ENCODE assay signal across 7 cellular contexts in the genomic region with DNA sequence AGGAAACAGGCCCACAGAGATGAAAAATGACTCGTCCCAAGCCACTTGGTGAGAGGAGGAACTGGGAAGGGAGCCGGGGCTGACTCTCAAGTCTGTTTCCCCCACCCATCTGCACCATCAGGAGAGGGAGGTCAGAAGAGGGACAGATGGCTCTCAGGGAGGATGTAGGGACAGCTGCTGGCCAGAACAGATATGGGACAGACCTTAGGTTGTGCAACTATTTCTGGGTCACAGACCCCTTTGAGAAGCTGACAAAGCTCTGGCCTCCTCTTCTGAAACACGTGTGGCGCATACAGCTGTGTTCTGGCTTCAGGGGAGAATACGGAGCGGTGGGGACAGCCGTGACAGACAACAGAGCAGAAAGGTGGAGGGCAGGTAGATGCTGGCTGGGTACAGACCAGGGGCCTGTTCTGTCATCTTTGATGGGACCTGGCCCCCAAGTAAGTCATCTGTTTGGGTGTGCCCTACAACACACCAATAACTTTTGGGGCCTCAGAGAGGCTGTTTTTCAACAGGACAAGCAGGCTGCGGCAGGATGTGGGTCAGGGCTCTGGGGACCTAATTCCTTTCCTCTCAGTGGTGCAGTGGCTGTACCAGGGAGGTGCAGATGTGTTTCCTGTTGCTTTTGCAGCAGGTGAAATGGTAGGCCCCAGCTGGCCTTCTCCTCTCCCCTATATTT. TPM values are rescaled to one million over a fixed set of nuclear protein-coding genes. Genes with fewer than 3 reads are reported as not detected.
DNase-seq lines count a peak whose midpoint lies in the region; ATAC-seq and TF ChIP-seq lines count a peak whose summit lies in the region.

No MANE protein-coding gene starts in this region.

- in situ Hi-C loops in GM18951 (cut with MboI; ENCODE audit: low sequenced_read_pairs, unreplicated experiment), result loop anchor here (5.0 kb wide), 1 partner anchor 35 kb away; no protein-coding TSS in a partner anchor

- peaks cover 15% of the 10 kb centered on the region for H3K36me3 Mint-ChIP-seq in activated CD4-positive, alpha-beta memory T cell treated with anti-CD3 and anti-CD28 coated beads for 36 hours

- H3K27ac Mint-ChIP-seq in activated CD4-positive, alpha-beta memory T cell treated with anti-CD3 and anti-CD28 coated beads for 36 hours, result peak overlapping the region; percentile 99

- intact Hi-C loops in activated CD4-positive, alpha-beta memory T cell treated with anti-CD3 and anti-CD28 coated beads for 36 hours (cut with micrococcal nuclease), result loop anchor here (1.0 to 10.0 kb wide), 2 partner anchors 8 to 408 kb away; partner anchors contain the start of gene ARID1A

- peaks cover 97% of the 10 kb centered on the region for H3K4me1 Mint-ChIP-seq in activated CD4-positive, alpha-beta memory T cell treated with anti-CD3 and anti-CD28 coated beads for 36 hours (ENCODE audit: low read depth)

- peak overlapping the region; percentile 31 for H3K4me3 Mint-ChIP-seq in activated CD4-positive, alpha-beta memory T cell treated with anti-CD3 and anti-CD28 coated beads for 36 hours

- no peaks in the 10 kb centered on the region for H3K9me3 Mint-ChIP-seq in activated CD4-positive, alpha-beta memory T cell treated with anti-CD3 and anti-CD28 coated beads for 36 hours

- ATAC-seq in HG03571 (IDR thresholded peaks at IDR 0.05; ENCODE audit: unreplicated experiment), result peak; percentile 35
- no peak for ATAC-seq in GM18868 (IDR thresholded peaks at IDR 0.05; ENCODE audit: unreplicated experiment)

- CTCF ChIA-PET in activated CD4-positive, alpha-beta memory T cell treated with anti-CD3 and anti-CD28 coated beads for 36 hours (lab: Charles Lee), result interaction anchor here (2.0 to 22.4 kb wide), 5 partner anchors 8 to 129 kb away, joined by 9 to 886 read pairs (median 30); partner anchors contain the start of genes CD52, SH3BGRL3 and UBXN11

- DNase-seq in activated CD4-positive, alpha-beta memory T cell treated with anti-CD3 and anti-CD28 coated beads for 36 hours, result peak; percentile 87
- peak; percentile 50 for DNase-seq in islet precursor cell
- no peak for DNase-seq in NCI-H1436 treated with DMSO at 0.1 percent for 48 hours (lab: John Stamatoyannopoulos, UW)
- DNase-seq in ecto neural progenitor cell (ENCODE audit: low spot score), result no peak

- peak; percentile 48 for TF ChIP-seq POLR2A in GM18951 (IDR thresholded peaks at IDR 0.05; ENCODE audit: extremely low read depth, insufficient read depth, insufficient read length)

- no peaks in the 10 kb centered on the region for H3K27me3 Mint-ChIP-seq in activated CD4-positive, alpha-beta memory T cell treated with anti-CD3 and anti-CD28 coated beads for 36 hours

- POLR2A ChIA-PET in activated CD4-positive, alpha-beta memory T cell treated with anti-CD3 and anti-CD28 coated beads for 36 hours (lab: Charles Lee), result interaction anchor here (1.0 to 7.9 kb wide), 4 partner anchors 8 to 36 kb away, joined by 5 to 100 read pairs (median 45); partner anchors contain the start of genes CD52, SH3BGRL3 and UBXN11

RNA-seq across cellular contexts. Expression of gene SH3BGRL3, which starts 7.3 kb away (rescaled TPM):
- total RNA-seq in activated CD4-positive, alpha-beta memory T cell treated with anti-CD3 and anti-CD28 coated beads for 36 hours, result 100 to 1,000 TPM; 305 to 320 TPM

RNA-seq across cellular contexts. Expression of gene UBXN11, which starts 19.3 kb away (rescaled TPM):
- 10 to 100 TPM; 24.5 to 26.1 TPM for total RNA-seq in activated CD4-positive, alpha-beta memory T cell treated with anti-CD3 and anti-CD28 coated beads for 36 hours

RNA-seq across cellular contexts. Expression of gene CD52, which starts 30.6 kb away (rescaled TPM):
- 100 to 1,000 TPM; 261 to 291 TPM for total RNA-seq in activated CD4-positive, alpha-beta memory T cell treated with anti-CD3 and anti-CD28 coated beads for 36 hours

RNA-seq across cellular contexts. Expression of gene CEP85, which starts 53.2 kb away (rescaled TPM):
- total RNA-seq in activated CD4-positive, alpha-beta memory T cell treated with anti-CD3 and anti-CD28 coated beads for 36 hours, result 10 to 100 TPM; 30.3 to 32.6 TPM

Comparison
In these comparisons a context has a peak if more than half of its experiments do, and no peak if none do; other contexts are left out.
1. DNase-seq: peak in activated CD4-positive, alpha-beta memory T cell treated with anti-CD3 and anti-CD28 coated beads for 36 hours (single experiment) and islet precursor cell (single experiment); none in NCI-H1436 treated with DMSO at 0.1 percent for 48 hours (single experiment) and ecto neural progenitor cell (single experiment).